In the genomic region with DNA sequence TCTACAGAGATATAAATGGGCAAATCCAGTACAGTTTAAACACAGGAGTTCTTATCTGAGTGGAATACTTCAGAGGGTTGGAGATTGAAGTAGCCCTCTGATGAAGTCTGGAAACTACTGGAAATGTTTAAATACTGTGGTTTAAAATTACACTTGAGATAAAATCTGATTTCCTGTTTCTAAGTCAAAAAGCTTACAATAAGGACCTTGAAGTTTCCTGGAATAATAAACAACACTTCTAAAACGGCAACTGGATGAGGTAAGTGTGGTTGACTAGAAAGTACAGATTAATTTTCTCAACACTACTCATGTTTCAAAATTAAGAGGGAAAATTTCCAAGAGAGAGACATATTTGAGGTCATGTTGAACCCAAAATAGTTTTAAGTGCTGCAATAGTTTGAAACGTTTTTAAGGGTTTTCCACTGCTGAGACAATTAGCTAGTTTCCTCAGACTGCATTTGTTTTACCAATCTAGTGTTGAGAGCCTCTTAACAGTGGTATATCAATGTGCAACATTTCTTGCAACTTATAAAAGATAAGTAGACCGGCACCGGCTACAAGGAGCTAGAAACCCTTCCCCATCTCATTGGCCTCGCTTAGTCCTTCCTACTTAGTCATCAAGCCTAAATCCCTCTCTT, we compare ENCODE assay signal across 1 cellular context.
A peak's percentile ranks its signal among the peaks of the same experiment; 100 is the strongest.
TF ChIP-seq lines count a peak whose summit lies in the region.

No MANE protein-coding gene starts in this region.

TF ChIP-seq in HEK293, 187 proteins besides CTCF, POLR2A, EP300 and RAD21 (continued from another document):
- TF ChIP-seq PATZ1 (tag by site-specific recombination; IDR thresholded peaks at IDR 0.05) = peak; percentile 37; the same call in 1 of the 2 replicates
- TF ChIP-seq PRDM4 (tag by site-specific recombination; IDR thresholded peaks at IDR 0.05) = peak; percentile 94
- TF ChIP-seq ZNF398 (tag by site-specific recombination; IDR thresholded peaks at IDR 0.05) = peak; percentile 78
- peak; percentile 37 for TF ChIP-seq SETDB1 (IDR thresholded peaks at IDR 0.05; ENCODE audit: insufficient read length, low read length)
- peak; percentile 26; the same call in 1 of the 2 replicates for TF ChIP-seq ZNF623 (tag by site-specific recombination; IDR thresholded peaks at IDR 0.05)
- 0 out of 2 replicates have a peak, but pooled peaks have one; percentile 47 for TF ChIP-seq ZNF76 (tag by site-specific recombination; IDR thresholded peaks at IDR 0.05; ENCODE audit: borderline replicate concordance, low read depth)
- TF ChIP-seq ZNF302 (tag by site-specific recombination; IDR thresholded peaks at IDR 0.05; ENCODE audit: low read depth) = no peak
- TF ChIP-seq ZNF580 (tag by site-specific recombination; IDR thresholded peaks at IDR 0.05) = peak; percentile 74
- no peak for TF ChIP-seq ZIC2 (tag by site-specific recombination; IDR thresholded peaks at IDR 0.05)
- TF ChIP-seq, protein P1, sequence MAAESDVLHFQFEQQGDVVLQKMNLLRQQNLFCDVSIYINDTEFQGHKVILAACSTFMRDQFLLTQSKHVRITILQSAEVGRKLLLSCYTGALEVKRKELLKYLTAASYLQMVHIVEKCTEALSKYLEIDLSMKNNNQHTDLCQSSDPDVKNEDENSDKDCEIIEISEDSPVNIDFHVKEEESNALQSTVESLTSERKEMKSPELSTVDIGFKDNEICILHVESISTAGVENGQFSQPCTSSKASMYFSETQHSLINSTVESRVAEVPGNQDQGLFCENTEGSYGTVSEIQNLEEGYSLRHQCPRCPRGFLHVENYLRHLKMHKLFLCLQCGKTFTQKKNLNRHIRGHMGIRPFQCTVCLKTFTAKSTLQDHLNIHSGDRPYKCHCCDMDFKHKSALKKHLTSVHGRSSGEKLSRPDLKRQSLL (tag by site-specific recombination; IDR thresholded peaks at IDR 0.05) = 0 out of 2 replicates have a peak, but pooled peaks have one; percentile 44
- 0 out of 2 replicates have a peak, but pooled peaks have one; percentile 63 for TF ChIP-seq ZNF2 (tag by site-specific recombination; IDR thresholded peaks at IDR 0.05)
- TF ChIP-seq ZNF561 (tag by site-specific recombination; IDR thresholded peaks at IDR 0.05; ENCODE audit: borderline replicate concordance) = 0 out of 2 replicates have a peak, but pooled peaks have one; percentile 46
- peak; percentile 98 for TF ChIP-seq ZNF843 (tag by site-specific recombination; IDR thresholded peaks at IDR 0.05)
- TF ChIP-seq, protein P2, sequence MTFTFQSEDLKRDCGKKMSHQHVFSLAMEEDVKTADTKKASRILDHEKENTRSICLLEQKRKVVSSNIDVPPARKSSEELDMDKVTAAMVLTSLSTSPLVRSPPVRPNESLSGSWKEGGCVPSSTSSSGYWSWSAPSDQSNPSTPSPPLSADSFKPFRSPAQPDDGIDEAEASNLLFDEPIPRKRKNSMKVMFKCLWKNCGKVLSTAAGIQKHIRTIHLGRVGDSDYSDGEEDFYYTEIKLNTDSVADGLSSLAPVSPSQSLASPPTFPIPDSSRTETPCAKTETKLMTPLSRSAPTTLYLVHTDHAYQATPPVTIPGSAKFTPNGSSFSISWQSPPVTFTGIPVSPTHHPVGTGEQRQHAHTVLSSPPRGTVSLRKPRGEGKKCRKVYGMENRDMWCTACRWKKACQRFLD (tag by site-specific recombination; IDR thresholded peaks at IDR 0.05) = no peak
- peak; percentile 89 for TF ChIP-seq ZNF184 (tag by site-specific recombination; IDR thresholded peaks at IDR 0.05)
- TF ChIP-seq ZSCAN16 (tag by site-specific recombination; IDR thresholded peaks at IDR 0.05) = 0 out of 2 replicates have a peak, but pooled peaks have one; percentile 37
- TF ChIP-seq ZNF791 (tag by site-specific recombination; IDR thresholded peaks at IDR 0.05) = no peak
- TF ChIP-seq ZNF350 (tag by site-specific recombination; IDR thresholded peaks at IDR 0.05) = no peak
- TF ChIP-seq ZNF548 (tag by site-specific recombination; IDR thresholded peaks at IDR 0.05) = no peak
- TF ChIP-seq, protein P3, sequence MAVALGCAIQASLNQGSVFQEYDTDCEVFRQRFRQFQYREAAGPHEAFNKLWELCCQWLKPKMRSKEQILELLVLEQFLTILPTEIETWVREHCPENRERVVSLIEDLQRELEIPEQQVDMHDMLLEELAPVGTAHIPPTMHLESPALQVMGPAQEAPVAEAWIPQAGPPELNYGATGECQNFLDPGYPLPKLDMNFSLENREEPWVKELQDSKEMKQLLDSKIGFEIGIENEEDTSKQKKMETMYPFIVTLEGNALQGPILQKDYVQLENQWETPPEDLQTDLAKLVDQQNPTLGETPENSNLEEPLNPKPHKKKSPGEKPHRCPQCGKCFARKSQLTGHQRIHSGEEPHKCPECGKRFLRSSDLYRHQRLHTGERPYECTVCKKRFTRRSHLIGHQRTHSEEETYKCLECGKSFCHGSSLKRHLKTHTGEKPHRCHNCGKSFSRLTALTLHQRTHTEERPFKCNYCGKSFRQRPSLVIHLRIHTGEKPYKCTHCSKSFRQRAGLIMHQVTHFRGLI (tag by site-specific recombination; IDR thresholded peaks at IDR 0.05) = peak; percentile 67; the same call in 1 of the 2 replicates
- peak; percentile 97 for TF ChIP-seq PRDM6 (tag by site-specific recombination; IDR thresholded peaks at IDR 0.05)
- TF ChIP-seq ZNF19 (tag by site-specific recombination; IDR thresholded peaks at IDR 0.05; ENCODE audit: low read depth) = peak; percentile 87; the same call in 1 of the 2 replicates
- TF ChIP-seq FEZF1 (tag by site-specific recombination; IDR thresholded peaks at IDR 0.05) = peak; percentile 98
- TF ChIP-seq SCRT2 (tag by site-specific recombination; IDR thresholded peaks at IDR 0.05) = 0 out of 2 replicates have a peak, but pooled peaks have one; percentile 33
- peak; percentile 61 for TF ChIP-seq ZNF513 (tag by site-specific recombination; IDR thresholded peaks at IDR 0.05)
- TF ChIP-seq BCL11A (tag by site-specific recombination; IDR thresholded peaks at IDR 0.05; ENCODE audit: low read depth) = peak; percentile 97
- TF ChIP-seq BCL6B (tag by site-specific recombination; IDR thresholded peaks at IDR 0.05) = peak; percentile 98
- TF ChIP-seq, protein P4, sequence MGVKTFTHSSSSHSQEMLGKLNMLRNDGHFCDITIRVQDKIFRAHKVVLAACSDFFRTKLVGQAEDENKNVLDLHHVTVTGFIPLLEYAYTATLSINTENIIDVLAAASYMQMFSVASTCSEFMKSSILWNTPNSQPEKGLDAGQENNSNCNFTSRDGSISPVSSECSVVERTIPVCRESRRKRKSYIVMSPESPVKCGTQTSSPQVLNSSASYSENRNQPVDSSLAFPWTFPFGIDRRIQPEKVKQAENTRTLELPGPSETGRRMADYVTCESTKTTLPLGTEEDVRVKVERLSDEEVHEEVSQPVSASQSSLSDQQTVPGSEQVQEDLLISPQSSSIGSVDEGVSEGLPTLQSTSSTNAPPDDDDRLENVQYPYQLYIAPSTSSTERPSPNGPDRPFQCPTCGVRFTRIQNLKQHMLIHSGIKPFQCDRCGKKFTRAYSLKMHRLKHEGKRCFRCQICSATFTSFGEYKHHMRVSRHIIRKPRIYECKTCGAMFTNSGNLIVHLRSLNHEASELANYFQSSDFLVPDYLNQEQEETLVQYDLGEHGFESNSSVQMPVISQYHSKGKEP (tag by site-specific recombination; IDR thresholded peaks at IDR 0.05) = peak; percentile 96
